ENCODE assay signal across 8 cellular contexts in the genomic region with DNA sequence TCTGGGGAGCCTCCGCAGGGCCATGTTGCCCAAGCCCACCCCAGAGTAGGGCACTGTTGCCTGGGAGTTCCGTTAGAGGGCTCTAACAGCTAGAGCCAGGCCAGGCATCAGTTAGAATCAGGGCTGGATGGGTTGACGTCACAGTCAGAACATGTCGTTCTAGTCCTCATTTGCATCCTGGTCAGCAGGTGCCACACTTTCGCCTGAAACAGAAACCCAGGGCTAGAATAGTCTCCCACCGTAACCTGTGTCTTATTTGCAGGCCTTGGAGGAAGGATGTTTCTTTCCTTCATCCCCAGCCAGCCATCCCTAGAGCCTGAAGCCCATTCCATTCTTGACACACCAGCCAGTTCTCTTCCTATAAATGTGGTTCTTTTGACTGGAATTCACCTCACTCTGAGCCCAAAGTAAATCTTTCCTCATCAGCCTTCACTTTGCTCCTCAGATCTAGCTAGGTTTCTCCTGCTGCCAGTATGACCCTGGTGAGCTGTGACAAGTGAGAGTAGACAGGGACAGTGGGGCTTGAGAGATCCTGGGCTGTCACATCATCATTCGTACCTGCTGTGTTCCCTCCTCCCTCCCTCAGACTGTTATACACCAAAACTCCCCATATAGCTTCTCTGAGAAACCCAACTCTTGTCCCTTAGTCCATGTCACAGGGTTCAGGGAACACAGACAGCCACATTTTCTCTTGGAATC. TPM values are rescaled to one million over a fixed set of nuclear protein-coding genes. Genes with fewer than 3 reads are reported as not detected.
A peak's percentile ranks its signal among the peaks of the same experiment; 100 is the strongest.
DNase-seq lines count a peak whose midpoint lies in the region; ATAC-seq and TF ChIP-seq lines count a peak whose summit lies in the region.

No MANE protein-coding gene starts in this region.

- CTCF ChIA-PET in OCI-LY7 (lab: Charles Lee; ENCODE audit: unreplicated experiment) = interaction anchor here (1.4 kb wide), 1 partner anchor 11 kb away, joined by 5 read pairs; no protein-coding TSS in a partner anchor
- CTCF ChIA-PET in A673 (lab: Charles Lee) = no interaction called here

- in situ Hi-C loops in GM23248 (cut with MboI) = no loop called here

- no peak overlapping the region for H3K4me3 ChIP-seq in GM23248
- no peak overlapping the region for H3K4me3 ChIP-seq in OCI-LY7 (ENCODE audit: low read depth, low read length, poor library complexity, severe bottlenecking)
- no peak overlapping the region for H3K4me3 ChIP-seq in right atrium auricular region
- H3K4me3 ChIP-seq in thymus (ENCODE audit: low read length) = no peak overlapping the region
- H3K4me3 ChIP-seq in A673 (ENCODE audit: low read depth, low read length, poor library complexity, severe bottlenecking) = no peak overlapping the region

- 52 to 53% methylated on average over 7 of the region's 7 CpGs for WGBS in GM23248 (ENCODE audit: low coverage in 1 of 2, low lambda C conversion rate in 2 of 2, missing lambda C conversion rate in 2 of 2), 2 experiments
- 93% methylated on average over 7 of the region's 7 CpGs for WGBS in thymus

- H3K27ac ChIP-seq in GM23248 (peak overlapping the region; percentile 88), OCI-LY7 (ENCODE audit: low read depth, low read length, poor library complexity, severe bottlenecking) (peak overlapping the region; percentile 14), right atrium auricular region (peak overlapping the region; percentile 90 to 95), thymus (ENCODE audit: low read depth) (peak overlapping the region; percentile 1), A673 (ENCODE audit: low read depth, low read length, poor library complexity, severe bottlenecking) (no peak overlapping the region)

- H2AFZ ChIP-seq in GM23248 (no peak overlapping the region), OCI-LY7 (ENCODE audit: low read length) (no peak overlapping the region)

- H3K9me3 ChIP-seq in GM23248 (ENCODE audit: low read depth) (no peaks in the 10 kb centered on the region), OCI-LY7 (ENCODE audit: low read length) (no peaks in the 10 kb centered on the region), right atrium auricular region (no peaks in the 10 kb centered on the region), thymus (ENCODE audit: control insufficient read depth) (no peaks in the 10 kb centered on the region), A673 (ENCODE audit: low read depth, low read length, poor library complexity, severe bottlenecking) (no peaks in the 10 kb centered on the region)

- peaks cover 26% of the 10 kb centered on the region for H3K4me1 ChIP-seq in GM23248 (ENCODE audit: insufficient read depth)
- peaks cover 16% of the 10 kb centered on the region for H3K4me1 ChIP-seq in OCI-LY7 (ENCODE audit: insufficient read depth, low read length, poor library complexity, severe bottlenecking)
- H3K4me1 ChIP-seq in right atrium auricular region = peaks cover 0 to 62% of the 10 kb centered on the region in 2 donors
- H3K4me1 ChIP-seq in thymus (ENCODE audit: control insufficient read depth, insufficient read depth, low read length) = peaks cover 5% of the 10 kb centered on the region
- no peaks in the 10 kb centered on the region for H3K4me1 ChIP-seq in A673 (ENCODE audit: insufficient read depth, low read length, poor library complexity, severe bottlenecking)

- peaks cover 60% of the 10 kb centered on the region for H3F3A ChIP-seq in GM23248 (ENCODE audit: insufficient read depth)

- TF ChIP-seq CTCF in OCI-LY7 (conservative IDR thresholded peaks at IDR 0.05; ENCODE audit: low read length) (no peak), right atrium auricular region (IDR thresholded peaks at IDR 0.05) (peak in 1 of 2 donors; percentile 22), A673 (conservative IDR thresholded peaks at IDR 0.05; ENCODE audit: low read depth, low read length) (no peak)

- peak; percentile 23 for DNase-seq in GM23248
- DNase-seq in OCI-LY7 (ENCODE audit: low spot score) = peak; percentile 34
- DNase-seq in right atrium auricular region (ENCODE audit: low spot score) = no peak
- no peak for DNase-seq in A673 (ENCODE audit: low spot score)
- DNase-seq in NCI-H345 (lab: John Stamatoyannopoulos, UW) = no peak
- DNase-seq in NCI-H1048 (lab: John Stamatoyannopoulos, UW) = no peak

- peak; percentile 56 for TF ChIP-seq POLR2A in GM18505 (IDR thresholded peaks at IDR 0.05; ENCODE audit: borderline replicate concordance, extremely low read depth, insufficient read depth, insufficient read length)

- H3K27me3 ChIP-seq in GM23248 (replicated peaks; ENCODE audit: insufficient read depth) (no peaks in the 10 kb centered on the region), right atrium auricular region (no peaks in the 10 kb centered on the region), thymus (ENCODE audit: control insufficient read depth, insufficient read depth) (no peaks in the 10 kb centered on the region), A673 (replicated peaks; ENCODE audit: insufficient read depth, low read depth, low read length, poor library complexity) (no peaks in the 10 kb centered on the region)

- H3K9me2 ChIP-seq in GM23248 (ENCODE audit: insufficient read depth) (no peaks in the 10 kb centered on the region), OCI-LY7 (ENCODE audit: insufficient read depth, low read length) (no peaks in the 10 kb centered on the region)

- H3K36me3 ChIP-seq in GM23248 (ENCODE audit: low read depth) (peaks cover 67% of the 10 kb centered on the region), OCI-LY7 (ENCODE audit: insufficient read depth, low read length) (peaks cover 100% of the 10 kb centered on the region), right atrium auricular region (peaks cover 68% of the 10 kb centered on the region), thymus (ENCODE audit: control insufficient read depth, insufficient read depth) (peaks cover 92% of the 10 kb centered on the region), A673 (ENCODE audit: insufficient read depth, low read length, poor library complexity, severe bottlenecking) (peaks cover 100% of the 10 kb centered on the region)

- peaks cover 44% of the 10 kb centered on the region for H3K79me2 ChIP-seq in GM23248 (ENCODE audit: insufficient read depth)
- no peaks in the 10 kb centered on the region for H3K79me2 ChIP-seq in OCI-LY7 (ENCODE audit: insufficient read depth, low read depth, low read length)

- H3K4me2 ChIP-seq in GM23248 (ENCODE audit: unreplicated experiment) (no peak overlapping the region), OCI-LY7 (ENCODE audit: low read length) (peak overlapping the region; percentile 21; the same call in 1 of the 2 replicates)

- BruUV-seq in OCI-LY7 (replicated peaks; lab: Mats Ljungman, UMichigan) = no TSS peak
- BruUV-seq in A673 (replicated peaks; lab: Mats Ljungman, UMichigan) = no TSS peak

- peak; percentile 62 for ATAC-seq in GM18505 (IDR thresholded peaks at IDR 0.05; ENCODE audit: unreplicated experiment)

- peak overlapping the region; percentile 78 for H3K9ac ChIP-seq in GM23248

- intact Hi-C loops in OCI-LY7 (cut with micrococcal nuclease; ENCODE audit: unreplicated experiment) (no loop called here), A673 (cut with micrococcal nuclease; ENCODE audit: unreplicated experiment) (no loop called here)

- POLR2A ChIA-PET in OCI-LY7 (lab: Charles Lee) (interaction anchor here (0.7 kb wide), 1 partner anchor 689 kb away, joined by 3 read pairs; no protein-coding TSS in a partner anchor), A673 (lab: Charles Lee; ENCODE audit: low non-redundant PET) (interaction anchor here (0.6 kb wide), 1 partner anchor 450 kb away, joined by 28 read pairs; no protein-coding TSS in a partner anchor)

- H4K20me1 ChIP-seq in GM23248 (ENCODE audit: insufficient read depth) (no peaks in the 10 kb centered on the region), OCI-LY7 (ENCODE audit: insufficient read depth, low read length) (no peaks in the 10 kb centered on the region)

RNA-seq across cellular contexts. Expression of a gene that starts 12.2 kb away (rescaled TPM):
- total RNA-seq in GM23248 (2014; rRNA removed; shearing (Covaris generic)) = 5.2 and 5.9 TPM in 2 replicates
- 11.4 and 12.3 TPM in 2 replicates for polyA plus RNA-seq in GM23248 (2016; fragmentation: Nextera tagmentation; extraction: Ambion mirVana)
- 14.4 and 15.0 TPM in 2 replicates for total RNA-seq in OCI-LY7 (2014; rRNA removed; shearing (Covaris generic))
- 35.0 and 36.6 TPM in 2 replicates for total RNA-seq in OCI-LY7 (2022)
- 10 to 100 TPM in 1 of 2 donors, 1 to 10 TPM in 1; 8.1 to 16.2 TPM for total RNA-seq in right atrium auricular region
- 15.4 TPM for polyA plus RNA-seq in thymus
- total RNA-seq in A673 (2021) = 40.8 and 41.8 TPM in 2 replicates

RNA-seq across cellular contexts. Expression of a gene that starts 33.6 kb away (rescaled TPM):
- 107 and 111 TPM in 2 replicates for total RNA-seq in GM23248 (2014; rRNA removed; shearing (Covaris generic))
- polyA plus RNA-seq in GM23248 (2016; fragmentation: Nextera tagmentation; extraction: Ambion mirVana) = 105 and 112 TPM in 2 replicates
- 194 and 200 TPM in 2 replicates for total RNA-seq in OCI-LY7 (2014; rRNA removed; shearing (Covaris generic))
- 360 and 377 TPM in 2 replicates for total RNA-seq in OCI-LY7 (2022)
- total RNA-seq in right atrium auricular region = 100 to 1,000 TPM in 1 of 2 donors, 10 to 100 TPM in 1; 88.8 to 109 TPM
- 98.7 TPM for polyA plus RNA-seq in thymus
- total RNA-seq in A673 (2021) = 342 and 344 TPM in 2 replicates

RNA-seq across cellular contexts. Expression of a gene that starts 55.9 kb away (rescaled TPM):
- total RNA-seq in GM23248 (2014; rRNA removed; shearing (Covaris generic)) = 21.4 and 23.5 TPM in 2 replicates
- polyA plus RNA-seq in GM23248 (2016; fragmentation: Nextera tagmentation; extraction: Ambion mirVana) = 12.4 and 13.9 TPM in 2 replicates
- total RNA-seq in OCI-LY7 (2014; rRNA removed; shearing (Covaris generic)) = 10.9 and 15.5 TPM in 2 replicates
- 69.9 and 88.8 TPM in 2 replicates for total RNA-seq in OCI-LY7 (2022)
- 10 to 100 TPM; 17.6 to 33.7 TPM for total RNA-seq in right atrium auricular region
- polyA plus RNA-seq in thymus = 24.8 TPM
- 92.4 and 102 TPM in 2 replicates for total RNA-seq in A673 (2021)

Comparison
In these comparisons a context has a peak if more than half of its experiments do, and no peak if none do; other contexts are left out.
1. DNase-seq: peak in GM23248 (single experiment) and OCI-LY7 (single experiment); none in right atrium auricular region (single experiment), A673 (single experiment), NCI-H345 (single experiment) and NCI-H1048 (single experiment).